Comparison of ENCODE assay signal across 11 cellular contexts in the genomic region with DNA sequence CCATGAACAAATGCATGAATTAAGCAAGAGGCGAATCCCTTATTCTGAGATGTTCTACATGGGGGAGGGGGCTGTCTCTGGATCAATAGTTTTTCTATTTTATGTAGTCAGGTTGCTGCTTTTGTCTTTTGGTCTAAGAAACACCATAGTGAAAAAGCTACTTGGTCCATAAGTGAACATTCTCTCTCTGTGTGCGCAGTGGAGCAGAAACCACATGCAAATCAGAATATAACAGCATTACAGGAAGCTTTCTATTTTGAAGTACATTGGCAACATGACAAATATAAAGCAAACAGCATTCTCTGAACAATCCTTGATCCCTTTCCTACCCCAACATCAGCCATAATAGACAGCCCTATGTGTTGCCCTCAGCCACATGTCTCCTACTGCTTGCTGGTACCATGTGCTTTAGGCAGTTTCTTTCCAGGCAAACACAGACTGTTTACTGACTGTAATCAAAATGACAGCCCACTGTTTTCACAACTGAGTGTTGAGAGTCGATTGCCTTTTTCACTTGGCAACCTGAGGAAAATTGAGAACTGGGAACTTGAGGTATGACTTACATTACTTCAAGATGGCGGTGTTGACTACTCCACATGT. TPM values are rescaled to one million over a fixed set of nuclear protein-coding genes. Genes with fewer than 3 reads are reported as not detected.
A peak's percentile ranks its signal among the peaks of the same experiment; 100 is the strongest.
DNase-seq lines count a peak whose midpoint lies in the region; ATAC-seq and TF ChIP-seq lines count a peak whose summit lies in the region.
"Had no signal": no experiment of that assay in that cellular context is flagged by ENCODE, and none has a peak within 500 bp of the region (broad histone marks: within the 10 kb centered on the region; RNA-seq: fewer than 3 reads in every experiment).

No MANE protein-coding gene starts in this region.

- peak; percentile 60 for DNase-seq in GM12864 (ENCODE audit: low read depth)
- peak; percentile 69 for DNase-seq in NCI-H2107 (lab: John Stamatoyannopoulos, UW)
- DNase-seq in AG08395 (ENCODE audit: low spot score): no peak
- DNase-seq in adrenal gland: no peak
- DNase-seq in activated CD4-positive, alpha-beta T cell treated with anti-CD3 and anti-CD28 coated beads for 4 hours: no peak
- no peak for DNase-seq in G401 (ENCODE audit: low spot score)
- DNase-seq: activated CD4-positive, alpha-beta T cell treated with anti-CD3 and anti-CD28 coated beads, Interleukin-2, amount 50 U/mL, for 4 hours; CD4-positive, alpha-beta memory T cell had no signal

- WGBS in adrenal gland, 4 donors: 78 to 86% (median 84%) methylated on average over 4 of the region's 4 CpGs

- peak; percentile 97 for ATAC-seq in GM21360 (IDR thresholded peaks at IDR 0.05; ENCODE audit: unreplicated experiment)
- ATAC-seq in HG03097 (IDR thresholded peaks at IDR 0.05; ENCODE audit: low FRiP score, unreplicated experiment): peak; percentile 98

- H3K36me3 ChIP-seq in adrenal gland (replicated peaks in 1 of 2): no peaks in the 10 kb centered on the region

- intact Hi-C loops in adrenal gland (cut with DNase I): no loop called here

- H3K4me3 ChIP-seq in GM12864 (ENCODE audit: low read depth, low read length) (no peak overlapping the region), adrenal gland (no peak overlapping the region)

- TF ChIP-seq POLR2A in adrenal gland (IDR thresholded peaks at IDR 0.05): no peak

- no peaks in the 10 kb centered on the region for H3K4me1 ChIP-seq in adrenal gland (replicated peaks in 1 of 2)

- in situ Hi-C loops in G401 (cut with HindIII; ENCODE audit: low sequenced_read_pairs): no loop called here

- H3K27ac ChIP-seq in adrenal gland: no peak overlapping the region

- no peaks in the 10 kb centered on the region for H3K9me3 ChIP-seq in adrenal gland (replicated peaks in 1 of 3)

- TF ChIP-seq CTCF in GM12864 (IDR thresholded peaks at IDR 0.05; ENCODE audit: low read depth, low read length, missing control alignments) (no peak), adrenal gland (IDR thresholded peaks at IDR 0.05) (no peak)

- peaks cover 5% of the 10 kb centered on the region for H3K27me3 ChIP-seq in adrenal gland

RNA-seq across cellular contexts. Expression of gene SCN3A, which starts 10.6 kb away (rescaled TPM):
- 1 to 10 TPM in 3 of 8 donors, under 1 TPM in 5; 0.17 to 4.7 (median 0.49) TPM for total RNA-seq in adrenal gland
- 1 to 10 TPM in 2 of 3 donors, under 1 TPM in 1; 0.47 to 2.5 (median 1.1) TPM for polyA plus RNA-seq in adrenal gland
- not detected in 2 replicates for total RNA-seq in G401 (2014; rRNA removed; shearing (Covaris generic))
- total RNA-seq: bronchial epithelial cell; CD4-positive, alpha-beta memory T cell had no signal
- polyA plus RNA-seq: CD4-positive, alpha-beta memory T cell had no signal

RNA-seq across cellular contexts. Expression of gene SCN2A, which starts 45.9 kb away (rescaled TPM):
- total RNA-seq in adrenal gland: 1 to 10 TPM in 3 of 8 donors, under 1 TPM in 5; 0.34 to 2.6 (median 0.84) TPM
- 1 to 10 TPM; 1.0 to 3.5 (median 2.0) TPM for polyA plus RNA-seq in adrenal gland
- not detected in 2 replicates for total RNA-seq in G401 (2014; rRNA removed; shearing (Covaris generic))
- total RNA-seq: CD4-positive, alpha-beta memory T cell had no signal
- polyA plus RNA-seq: CD4-positive, alpha-beta memory T cell had no signal

Comparison
In these comparisons a context has a peak if more than half of its experiments do, and no peak if none do; other contexts are left out.
1. DNase-seq: peak in GM12864 (single experiment) and NCI-H2107 (single experiment); none in AG08395 (single experiment), adrenal gland (0 of 7), activated CD4-positive, alpha-beta T cell treated with anti-CD3 and anti-CD28 coated beads for 4 hours (0 of 2) and G401 (single experiment).